Comparison of ENCODE assay signal across 9 cellular contexts in the genomic region with DNA sequence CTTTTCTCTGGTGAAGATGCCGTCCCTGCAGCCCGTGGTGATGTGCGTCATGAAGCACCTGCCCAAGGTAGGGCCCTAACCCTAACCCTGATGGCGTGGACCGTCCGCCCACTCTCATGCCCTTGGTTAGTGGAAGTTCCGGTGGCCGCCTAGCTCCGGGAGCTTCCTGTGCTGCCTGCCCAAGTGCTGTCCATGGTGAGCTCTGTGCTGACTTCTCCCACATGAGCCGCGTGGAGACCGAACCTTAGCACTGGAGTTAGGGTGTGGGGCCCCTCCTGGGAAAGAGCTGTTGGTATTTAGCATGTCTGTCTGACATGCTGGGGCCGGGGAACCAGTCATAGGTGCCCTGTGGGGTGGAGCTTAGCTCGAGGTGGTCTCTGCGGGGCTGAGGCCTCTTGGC.
DNase-seq lines count a peak whose midpoint lies in the region; ATAC-seq and TF ChIP-seq lines count a peak whose summit lies in the region.
"Had no signal": no experiment of that assay in that cellular context is flagged by ENCODE, and none has a peak within 500 bp of the region (broad histone marks: within the 10 kb centered on the region; RNA-seq: fewer than 3 reads in every experiment).

No MANE protein-coding gene starts in this region.

- H3K9me3 ChIP-seq in BLaER1 = no peaks in the 10 kb centered on the region

- peaks cover 41% of the 10 kb centered on the region for H3K36me3 ChIP-seq in BLaER1

- H3K4me3 Mint-ChIP-seq in nephron progenitor cell = peak overlapping the region; percentile 85

- peak overlapping the region; percentile 94 for H3K9ac ChIP-seq in BLaER1

- TF ChIP-seq CTCF in LNCaP clone FGC (IDR thresholded peaks at IDR 0.05; ENCODE audit: control insufficient read depth, extremely low read depth, insufficient read depth) (no peak), coronary artery (IDR thresholded peaks at IDR 0.05) (no peak), nephron progenitor cell (IDR thresholded peaks at IDR 0.05) (no peak)

- H3K36me3 Mint-ChIP-seq in nephron progenitor cell (ENCODE audit: low read depth) = peaks cover 18% of the 10 kb centered on the region

- no peak for DNase-seq in LNCaP clone FGC (ENCODE audit: low read depth)
- DNase-seq in coronary artery (ENCODE audit: low spot score) = no peak
- no peak for DNase-seq in nephron progenitor cell
- DNase-seq in islet precursor cell = no peak
- DNase-seq: hypothalamus had no signal

- no peaks in the 10 kb centered on the region for H3K27me3 ChIP-seq in BLaER1

- H3K27me3 Mint-ChIP-seq in nephron progenitor cell (ENCODE audit: low read depth, poor library complexity) = no peaks in the 10 kb centered on the region

- no peak overlapping the region for H3K27ac Mint-ChIP-seq in nephron progenitor cell

- peaks cover 57% of the 10 kb centered on the region for H3K4me1 ChIP-seq in BLaER1

- peaks cover 31% of the 10 kb centered on the region for H3K4me1 Mint-ChIP-seq in nephron progenitor cell

- H4K20me1 ChIP-seq in BLaER1 = peaks cover 23% of the 10 kb centered on the region

- H3K27ac ChIP-seq in BLaER1 (peak overlapping the region; percentile 93; the same call in 1 of the 2 replicates), coronary artery (no peak overlapping the region)

- H3K9me3 Mint-ChIP-seq in nephron progenitor cell = peaks cover under 1% of the 10 kb centered on the region

- H3K4me2 ChIP-seq in BLaER1 = peak overlapping the region; percentile 98

- H3K4me3 ChIP-seq in BLaER1 = peak overlapping the region; percentile 99
- peak overlapping the region; percentile 98 for H3K4me3 ChIP-seq in LNCaP clone FGC (ENCODE audit: low read depth, low read length)
- H3K4me3 ChIP-seq in coronary artery = peak overlapping the region; percentile 93

- ATAC-seq in HG02588 (IDR thresholded peaks at IDR 0.05; ENCODE audit: unreplicated experiment) = no peak
- no peak for ATAC-seq in HG03039 (IDR thresholded peaks at IDR 0.05; ENCODE audit: unreplicated experiment)
- ATAC-seq in HG02840 (IDR thresholded peaks at IDR 0.05; ENCODE audit: low FRiP score, unreplicated experiment) = no peak
